In genomic region chr12:110102255-110102654, GRCh38 we compare ENCODE assay signal across 1 cellular context.
TF ChIP-seq lines count a peak whose summit lies in the region.

No MANE protein-coding gene starts in this region.

TF ChIP-seq in GM12878, 131 proteins besides CTCF, POLR2A, EP300 and RAD21 (continued from another document and continues in another):
- TF ChIP-seq USF2 (IDR thresholded peaks at IDR 0.05; ENCODE audit: borderline replicate concordance, low read depth, low read length) (peak; percentile 47; the same call in 1 of the 2 replicates), ZBTB11 (CRISPR knock-in tag; IDR thresholded peaks at IDR 0.05) (no peak), ZBTB40 (IDR thresholded peaks at IDR 0.05; ENCODE audit: borderline replicate concordance) (no peak), HDGF (IDR thresholded peaks at IDR 0.05) (no peak), MYB (IDR thresholded peaks at IDR 0.05; ENCODE audit: borderline replicate concordance, low read depth, low read length) (no peak), CEBPZ (IDR thresholded peaks at IDR 0.05; ENCODE audit: low read depth, low read length) (no peak), SRF (IDR thresholded peaks at IDR 0.05; ENCODE audit: low read depth in 2 of 2, low read length in 2 of 2) (no peak), SREBF1 (IDR thresholded peaks at IDR 0.05; ENCODE audit: low read length) (no peak), TCF7 (IDR thresholded peaks at IDR 0.05; ENCODE audit: borderline replicate concordance) (no peak), USF1 (IDR thresholded peaks at IDR 0.05; ENCODE audit: borderline replicate concordance, extremely low read length, insufficient read depth, low read depth, low read length) (peak; percentile 72), FOXM1 (IDR thresholded peaks at IDR 0.05; ENCODE audit: low read depth, low read length) (no peak), TAF1 (IDR thresholded peaks at IDR 0.05; ENCODE audit: borderline replicate concordance, low read depth, low read length) (no peak), MEF2B (IDR thresholded peaks at IDR 0.05; ENCODE audit: partially characterized antibody, poor library complexity, severe bottlenecking) (no peak), IRF4 (IDR thresholded peaks at IDR 0.05; ENCODE audit: low read depth, low read length) (no peak), CHD4 (IDR thresholded peaks at IDR 0.05) (no peak), ASH2L (IDR thresholded peaks at IDR 0.05; ENCODE audit: borderline replicate concordance, low read depth) (no peak), GABPA (IDR thresholded peaks at IDR 0.05; ENCODE audit: low read depth) (no peak), PBX3 (IDR thresholded peaks at IDR 0.05; ENCODE audit: insufficient replicate concordance, low read depth, low read length) (peak; percentile 72), ZNF592 (IDR thresholded peaks at IDR 0.05) (no peak), EED (IDR thresholded peaks at IDR 0.05; ENCODE audit: low read depth) (no peak), DPF2 (IDR thresholded peaks at IDR 0.05) (no peak), SMC3 (IDR thresholded peaks at IDR 0.05; ENCODE audit: borderline replicate concordance, low read length) (peak; percentile 17; the same call in 1 of the 2 replicates), ZNF274 (IDR thresholded peaks at IDR 0.05; ENCODE audit: insufficient read depth, insufficient read length) (no peak), ZNF384 (IDR thresholded peaks at IDR 0.05; ENCODE audit: borderline replicate concordance, low read depth, low read length) (no peak), FOXK2 (IDR thresholded peaks at IDR 0.05) (no peak), PRDM15 (CRISPR knock-in tag; IDR thresholded peaks at IDR 0.05) (no peak), ATF7 (IDR thresholded peaks at IDR 0.05; ENCODE audit: low read depth) (no peak), BHLHE40 (IDR thresholded peaks at IDR 0.05; ENCODE audit: borderline replicate concordance in 1 of 2, low read depth in 2 of 2, low read length in 1 of 2) (no peak), NR2F1 (conservative IDR thresholded peaks at IDR 0.05) (no peak), TCF12 (IDR thresholded peaks at IDR 0.05; ENCODE audit: low read depth, low read length) (no peak), PKNOX1 (IDR thresholded peaks at IDR 0.05) (peak; percentile 86), GATAD2B (conservative IDR thresholded peaks at IDR 0.05; ENCODE audit: low read depth) (no peak), RAD51 (IDR thresholded peaks at IDR 0.05) (peak; percentile 65; the same call in 1 of the 2 replicates)
